Comparison of ENCODE assay signal across 11 cellular contexts in genomic region chr1:67732750-67733151, GRCh38. TPM values are rescaled to one million over a fixed set of nuclear protein-coding genes. Genes with fewer than 3 reads are reported as not detected.
DNase-seq lines count a peak whose midpoint lies in the region; ATAC-seq and TF ChIP-seq lines count a peak whose summit lies in the region.
"Had no signal": no experiment of that assay in that cellular context is flagged by ENCODE, and none has a peak within 500 bp of the region (broad histone marks: within the 10 kb centered on the region; RNA-seq: fewer than 3 reads in every experiment).

No MANE protein-coding gene starts in this region.

- H3K9me3 Mint-ChIP-seq in HFFc6: no peaks in the 10 kb centered on the region
- H3K9me3 Mint-ChIP-seq: natural killer cell treated with Interleukin-12 subunit alpha and Interleukin-12 subunit beta and Interleukin-15 and Interleukin-18, amount 100 ng/mL, for 72 hours had no signal

- H3K27ac ChIP-seq in WERI-Rb-1 (no peak overlapping the region), RWPE1 (no peak overlapping the region; the same call in 1 of the 2 replicates)

- peak overlapping the region; percentile 61 for H3K9ac ChIP-seq in skeletal muscle satellite cell (ENCODE audit: low read depth, low read length)

- H3K27me3 Mint-ChIP-seq in HFFc6 (ENCODE audit: insufficient read depth): peaks cover 4% of the 10 kb centered on the region

- POLR2A ChIA-PET in RWPE1 (lab: Yijun Ruan, JAX; ENCODE audit: low non-redundant PET): no interaction called here

- DNase-seq in WERI-Rb-1: peak; percentile 57
- no peak for DNase-seq in SHP77 treated with DMSO at 0.1 percent for 48 hours (lab: John Stamatoyannopoulos, UW)
- DNase-seq in RWPE1 (ENCODE audit: low spot score): no peak
- no peak for DNase-seq in HFFc6
- DNase-seq: activated CD4-positive, alpha-beta T cell treated with anti-CD3 and anti-CD28 coated beads for 1 hour; NCI-H187 had no signal

- H3K36me3 ChIP-seq in WERI-Rb-1: no peaks in the 10 kb centered on the region
- no peaks in the 10 kb centered on the region for H3K36me3 ChIP-seq in skeletal muscle satellite cell (ENCODE audit: insufficient read depth, low read length)

- no peak overlapping the region for H3K4me3 Mint-ChIP-seq in HFFc6
- H3K4me3 Mint-ChIP-seq: natural killer cell treated with Interleukin-12 subunit alpha and Interleukin-12 subunit beta and Interleukin-15 and Interleukin-18, amount 100 ng/mL, for 72 hours had no signal

- H3K4me3 ChIP-seq in WERI-Rb-1 (ENCODE audit: low read depth, low read length) (no peak overlapping the region), skeletal muscle satellite cell (ENCODE audit: low read length) (no peak overlapping the region)

- H3K27me3 ChIP-seq in WERI-Rb-1 (ENCODE audit: insufficient read depth, low read depth, severe bottlenecking) (no peaks in the 10 kb centered on the region), skeletal muscle satellite cell (ENCODE audit: control insufficient read depth, insufficient read depth, low read length) (no peaks in the 10 kb centered on the region)

- ATAC-seq in GM19043 (IDR thresholded peaks at IDR 0.05; ENCODE audit: low read depth, unreplicated experiment) (peak; percentile 31), HG03045 (IDR thresholded peaks at IDR 0.05; ENCODE audit: unreplicated experiment) (peak; percentile 44), GM19467 (IDR thresholded peaks at IDR 0.05; ENCODE audit: unreplicated experiment) (no peak)

- TF ChIP-seq CTCF in WERI-Rb-1 (IDR thresholded peaks at IDR 0.05; ENCODE audit: low read depth, low read length) (no peak), RWPE1 (conservative IDR thresholded peaks at IDR 0.05; ENCODE audit: low read depth) (no peak), HFFc6 (IDR thresholded peaks at IDR 0.05) (no peak)

- peak overlapping the region; percentile 19 for H3K4me2 ChIP-seq in skeletal muscle satellite cell (ENCODE audit: low read length)

- H3K4me1 Mint-ChIP-seq in HFFc6 (ENCODE audit: low read depth): peaks cover 83% of the 10 kb centered on the region

- no peaks in the 10 kb centered on the region for H3K9me3 ChIP-seq in WERI-Rb-1 (ENCODE audit: severe bottlenecking)
- H3K9me3 ChIP-seq in skeletal muscle satellite cell (replicated peaks; ENCODE audit: low read length): no peaks in the 10 kb centered on the region

- CTCF ChIA-PET in RWPE1 (lab: Yijun Ruan, JAX): no interaction called here

- H3K27ac Mint-ChIP-seq in HFFc6: no peak overlapping the region
- H3K27ac Mint-ChIP-seq: natural killer cell treated with Interleukin-12 subunit alpha and Interleukin-12 subunit beta and Interleukin-15 and Interleukin-18, amount 100 ng/mL, for 72 hours had no signal

- peaks cover 9% of the 10 kb centered on the region; the same call in 1 of the 2 replicates for H3K36me3 Mint-ChIP-seq in HFFc6 (ENCODE audit: low read depth)
- H3K36me3 Mint-ChIP-seq: natural killer cell treated with Interleukin-12 subunit alpha and Interleukin-12 subunit beta and Interleukin-15 and Interleukin-18, amount 100 ng/mL, for 72 hours had no signal

- peaks cover 69% of the 10 kb centered on the region for H3K4me1 ChIP-seq in skeletal muscle satellite cell (ENCODE audit: control insufficient read depth, insufficient read depth, low read length)

RNA-seq across cellular contexts. Expression of gene GADD45A, which starts 47.8 kb away (rescaled TPM):
- total RNA-seq in skeletal muscle satellite cell (2012; rRNA removed): 22.9 and 30.2 TPM in 2 replicates
- 10 to 100 TPM; 80.3 to 93.2 (median 83.8) TPM for total RNA-seq in HFFc6 (2021; fragmentation: NEBNext Ultra II Directional; extraction: Animal tissue kit (Norgen Biotek cat#: 25700))
